1 cellular context compared by ENCODE assay signal in genomic region chr3:50617096-50617791, GRCh38.
TF ChIP-seq lines count a peak whose summit lies in the region.

Gene MAPKAPK3, plus strand, starts transcription at chr3:50617151. Its CDS starts 415 bp downstream, at chr3:50617566.

TF ChIP-seq in HepG2, 621 proteins besides CTCF, POLR2A, EP300 and RAD21 (continued from another document and continues in another):
- TF ChIP-seq PATZ1 (CRISPR knock-in tag; IDR thresholded peaks at IDR 0.05) (peak; percentile 97), PRPF4 (IDR thresholded peaks at IDR 0.05; ENCODE audit: low read depth, low read length, poor library complexity, severe bottlenecking) (no peak), ZBED4 (CRISPR knock-in tag; IDR thresholded peaks at IDR 0.05; ENCODE audit: borderline replicate concordance) (0 out of 2 replicates have a peak, but pooled peaks have one; percentile 19), HOXA9 (CRISPR knock-in tag; IDR thresholded peaks at IDR 0.05; ENCODE audit: borderline replicate concordance) (peak; percentile 65; the same call in 1 of the 2 replicates), AGO2 (optimal IDR thresholded peaks at IDR 0.05; ENCODE audit: low read depth, low read length) (peak; percentile 59), ZNF543 (CRISPR knock-in tag; IDR thresholded peaks at IDR 0.05) (0 out of 2 replicates have a peak, but pooled peaks have one; percentile 71), HDAC2 (CRISPR knock-in tag; IDR thresholded peaks at IDR 0.05) (peak; percentile 23; the same call in 1 of the 2 replicates), ZNF274 (CRISPR knock-in tag; IDR thresholded peaks at IDR 0.05) (peak; percentile 67; the same call in 1 of the 2 replicates), ESRRA (CRISPR knock-in tag; IDR thresholded peaks at IDR 0.05; ENCODE audit: low read depth) (no peak), ZKSCAN8 (CRISPR knock-in tag; IDR thresholded peaks at IDR 0.05; ENCODE audit: borderline replicate concordance) (no peak), PAX8 (CRISPR knock-in tag; IDR thresholded peaks at IDR 0.05; ENCODE audit: borderline replicate concordance) (no peak), NRL (CRISPR knock-in tag; IDR thresholded peaks at IDR 0.05; ENCODE audit: borderline replicate concordance) (peak; percentile 52), GTF3A (CRISPR knock-in tag; conservative IDR thresholded peaks at IDR 0.05) (no peak), SAP130 (CRISPR knock-in tag; IDR thresholded peaks at IDR 0.05; ENCODE audit: low read depth) (peak; percentile 34), ETV5 (CRISPR knock-in tag; IDR thresholded peaks at IDR 0.05; ENCODE audit: borderline replicate concordance) (no peak), BHLHE40 (IDR thresholded peaks at IDR 0.05; ENCODE audit: low read length) (0 out of 2 replicates have a peak, but pooled peaks have one; percentile 2), ZGPAT (CRISPR knock-in tag; IDR thresholded peaks at IDR 0.05) (peak; percentile 73), ZFY (CRISPR knock-in tag; IDR thresholded peaks at IDR 0.05) (peak; percentile 75), SIN3A (IDR thresholded peaks at IDR 0.05; ENCODE audit: borderline replicate concordance, low read depth, low read length) (peak; percentile 67; the same call in 1 of the 2 replicates), ZNF205 (CRISPR knock-in tag; IDR thresholded peaks at IDR 0.05) (no peak), HNRNPH1 (optimal IDR thresholded peaks at IDR 0.05; ENCODE audit: low read depth, low read length) (no peak), NFATC3 (CRISPR knock-in tag; IDR thresholded peaks at IDR 0.05) (no peak), IRF9 (CRISPR knock-in tag; IDR thresholded peaks at IDR 0.05; ENCODE audit: borderline replicate concordance) (no peak; the same call in 1 of the 2 replicates), U2AF2 (IDR thresholded peaks at IDR 0.05; ENCODE audit: low read depth, low read length) (no peak), BRCA1 (CRISPR knock-in tag; IDR thresholded peaks at IDR 0.05) (0 out of 2 replicates have a peak, but pooled peaks have one; percentile 66), ZBTB10 (CRISPR knock-in tag; IDR thresholded peaks at IDR 0.05; ENCODE audit: borderline replicate concordance) (no peak; the same call in 1 of the 2 replicates), ZBTB46 (CRISPR knock-in tag; IDR thresholded peaks at IDR 0.05; ENCODE audit: borderline replicate concordance) (0 out of 2 replicates have a peak, but pooled peaks have one; percentile 35), ZNF709 (CRISPR knock-in tag; IDR thresholded peaks at IDR 0.05) (0 out of 2 replicates have a peak, but pooled peaks have one; percentile 30)
- TF ChIP-seq, protein P1, sequence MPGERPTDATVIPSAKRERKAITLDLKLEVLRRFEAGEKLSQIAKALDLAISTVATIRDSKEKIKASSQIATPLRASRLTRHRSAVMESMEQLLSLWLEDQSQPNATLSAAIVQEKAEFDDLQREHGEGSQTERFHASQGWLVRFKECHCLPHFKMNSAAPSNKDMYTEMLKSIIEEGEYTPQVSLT (CRISPR knock-in tag; IDR thresholded peaks at IDR 0.05; ENCODE audit: borderline replicate concordance, low read depth): no peak
- TF ChIP-seq, protein P2, sequence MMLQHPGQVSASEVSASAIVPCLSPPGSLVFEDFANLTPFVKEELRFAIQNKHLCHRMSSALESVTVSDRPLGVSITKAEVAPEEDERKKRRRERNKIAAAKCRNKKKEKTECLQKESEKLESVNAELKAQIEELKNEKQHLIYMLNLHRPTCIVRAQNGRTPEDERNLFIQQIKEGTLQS (CRISPR knock-in tag; IDR thresholded peaks at IDR 0.05): no peak; the same call in 1 of the 2 replicates
- TF ChIP-seq, protein P3, sequence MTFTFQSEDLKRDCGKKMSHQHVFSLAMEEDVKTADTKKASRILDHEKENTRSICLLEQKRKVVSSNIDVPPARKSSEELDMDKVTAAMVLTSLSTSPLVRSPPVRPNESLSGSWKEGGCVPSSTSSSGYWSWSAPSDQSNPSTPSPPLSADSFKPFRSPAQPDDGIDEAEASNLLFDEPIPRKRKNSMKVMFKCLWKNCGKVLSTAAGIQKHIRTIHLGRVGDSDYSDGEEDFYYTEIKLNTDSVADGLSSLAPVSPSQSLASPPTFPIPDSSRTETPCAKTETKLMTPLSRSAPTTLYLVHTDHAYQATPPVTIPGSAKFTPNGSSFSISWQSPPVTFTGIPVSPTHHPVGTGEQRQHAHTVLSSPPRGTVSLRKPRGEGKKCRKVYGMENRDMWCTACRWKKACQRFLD (CRISPR knock-in tag; IDR thresholded peaks at IDR 0.05; ENCODE audit: borderline replicate concordance): no peak
- TF ChIP-seq, protein P4, sequence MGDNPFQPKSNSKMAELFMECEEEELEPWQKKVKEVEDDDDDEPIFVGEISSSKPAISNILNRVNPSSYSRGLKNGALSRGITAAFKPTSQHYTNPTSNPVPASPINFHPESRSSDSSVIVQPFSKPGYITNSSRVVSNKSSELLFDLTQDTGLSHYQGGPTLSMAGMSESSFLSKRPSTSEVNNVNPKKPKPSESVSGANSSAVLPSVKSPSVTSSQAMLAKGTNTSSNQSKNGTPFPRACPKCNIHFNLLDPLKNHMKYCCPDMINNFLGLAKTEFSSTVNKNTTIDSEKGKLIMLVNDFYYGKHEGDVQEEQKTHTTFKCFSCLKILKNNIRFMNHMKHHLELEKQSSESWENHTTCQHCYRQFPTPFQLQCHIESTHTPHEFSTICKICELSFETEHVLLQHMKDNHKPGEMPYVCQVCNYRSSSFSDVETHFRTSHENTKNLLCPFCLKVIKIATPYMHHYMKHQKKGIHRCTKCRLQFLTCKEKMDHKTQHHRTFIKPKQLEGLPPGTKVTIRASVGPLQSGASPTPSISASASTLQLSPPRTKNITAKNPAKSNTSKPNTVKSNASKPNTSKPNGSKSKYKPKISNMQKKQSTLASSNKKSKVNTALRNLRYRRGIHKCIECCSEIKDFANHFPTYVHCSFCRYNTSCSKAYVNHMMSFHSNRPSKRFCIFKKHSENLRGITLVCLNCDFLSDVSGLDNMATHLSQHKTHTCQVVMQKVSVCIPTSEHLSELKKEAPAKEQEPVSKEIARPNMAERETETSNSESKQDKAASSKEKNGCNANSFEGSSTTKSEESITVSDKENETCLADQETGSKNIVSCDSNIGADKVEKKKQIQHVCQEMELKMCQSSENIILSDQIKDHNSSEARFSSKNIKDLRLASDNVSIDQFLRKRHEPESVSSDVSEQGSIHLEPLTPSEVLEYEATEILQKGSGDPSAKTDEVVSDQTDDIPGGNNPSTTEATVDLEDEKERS (CRISPR knock-in tag; IDR thresholded peaks at IDR 0.05): no peak
- TF ChIP-seq, protein P5, sequence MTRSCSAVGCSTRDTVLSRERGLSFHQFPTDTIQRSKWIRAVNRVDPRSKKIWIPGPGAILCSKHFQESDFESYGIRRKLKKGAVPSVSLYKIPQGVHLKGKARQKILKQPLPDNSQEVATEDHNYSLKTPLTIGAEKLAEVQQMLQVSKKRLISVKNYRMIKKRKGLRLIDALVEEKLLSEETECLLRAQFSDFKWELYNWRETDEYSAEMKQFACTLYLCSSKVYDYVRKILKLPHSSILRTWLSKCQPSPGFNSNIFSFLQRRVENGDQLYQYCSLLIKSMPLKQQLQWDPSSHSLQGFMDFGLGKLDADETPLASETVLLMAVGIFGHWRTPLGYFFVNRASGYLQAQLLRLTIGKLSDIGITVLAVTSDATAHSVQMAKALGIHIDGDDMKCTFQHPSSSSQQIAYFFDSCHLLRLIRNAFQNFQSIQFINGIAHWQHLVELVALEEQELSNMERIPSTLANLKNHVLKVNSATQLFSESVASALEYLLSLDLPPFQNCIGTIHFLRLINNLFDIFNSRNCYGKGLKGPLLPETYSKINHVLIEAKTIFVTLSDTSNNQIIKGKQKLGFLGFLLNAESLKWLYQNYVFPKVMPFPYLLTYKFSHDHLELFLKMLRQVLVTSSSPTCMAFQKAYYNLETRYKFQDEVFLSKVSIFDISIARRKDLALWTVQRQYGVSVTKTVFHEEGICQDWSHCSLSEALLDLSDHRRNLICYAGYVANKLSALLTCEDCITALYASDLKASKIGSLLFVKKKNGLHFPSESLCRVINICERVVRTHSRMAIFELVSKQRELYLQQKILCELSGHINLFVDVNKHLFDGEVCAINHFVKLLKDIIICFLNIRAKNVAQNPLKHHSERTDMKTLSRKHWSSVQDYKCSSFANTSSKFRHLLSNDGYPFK (CRISPR knock-in tag; IDR thresholded peaks at IDR 0.05; ENCODE audit: borderline replicate concordance): no peak
